15 cellular contexts compared by ENCODE assay signal in genomic region chr11:104694259-104695070, GRCh38.
DNase-seq lines count a peak whose midpoint lies in the region; ATAC-seq and TF ChIP-seq lines count a peak whose summit lies in the region.
"Had no signal": no experiment of that assay in that cellular context is flagged by ENCODE, and none has a peak within 500 bp of the region (broad histone marks: within the 10 kb centered on the region; RNA-seq: fewer than 3 reads in every experiment).

No MANE protein-coding gene starts in this region.

- no peak for TF ChIP-seq CTCF in GM23338 (conservative IDR thresholded peaks at IDR 0.05; ENCODE audit: low read depth in 2 of 2)
- no peak for TF ChIP-seq CTCF in RWPE2 (IDR thresholded peaks at IDR 0.05; ENCODE audit: poor library complexity, severe bottlenecking)
- TF ChIP-seq CTCF in progenitor cell of endocrine pancreas (IDR thresholded peaks at IDR 0.05; ENCODE audit: unreplicated experiment): no peak
- no peak for TF ChIP-seq CTCF in gastroesophageal sphincter (IDR thresholded peaks at IDR 0.05)

- H4K20me1 ChIP-seq in GM23338 (replicated peaks; ENCODE audit: insufficient read depth): no peaks in the 10 kb centered on the region

- no peak overlapping the region for H3K4me2 ChIP-seq in GM23338

- intact Hi-C loops in activated CD4-positive, alpha-beta memory T cell treated with anti-CD3 and anti-CD28 coated beads for 36 hours (cut with micrococcal nuclease): no loop called here
- intact Hi-C loops in head of caudate nucleus (cut with DNase I): no loop called here

- H3K27ac ChIP-seq in GM23338 (ENCODE audit: low read depth) (no peak overlapping the region), RWPE2 (ENCODE audit: poor library complexity, severe bottlenecking) (no peak overlapping the region), epithelial cell of prostate (peak overlapping the region; percentile 6), gastroesophageal sphincter (no peak overlapping the region)
- H3K27ac ChIP-seq: left ventricle myocardium inferior had no signal

- TF ChIP-seq POLR2A in gastroesophageal sphincter (IDR thresholded peaks at IDR 0.05): no peak

- ATAC-seq in GM23338 (no peak), RWPE2 (ENCODE audit: low read depth) (peak; percentile 54; the same call in 2 of the 3 replicates), gastroesophageal sphincter (no peak)
- ATAC-seq: Right ventricle myocardium inferior had no signal

- CTCF ChIA-PET in activated CD4-positive, alpha-beta memory T cell treated with anti-CD3 and anti-CD28 coated beads for 36 hours (lab: Charles Lee): no interaction called here

- no peaks in the 10 kb centered on the region for H3K79me2 ChIP-seq in GM23338 (replicated peaks; ENCODE audit: insufficient read depth)

- H2AFZ ChIP-seq in GM23338: peak overlapping the region; percentile 64; the same call in 1 of the 2 replicates

- H3K9me2 ChIP-seq in GM23338 (ENCODE audit: insufficient read depth): no peaks in the 10 kb centered on the region

- H3K27me3 Mint-ChIP-seq in GM23338 (ENCODE audit: insufficient read depth, low read depth, poor library complexity) (no peaks in the 10 kb centered on the region), progenitor cell of endocrine pancreas (no peaks in the 10 kb centered on the region)
- H3K27me3 Mint-ChIP-seq in activated CD4-positive, alpha-beta memory T cell treated with anti-CD3 and anti-CD28 coated beads for 36 hours: no peaks in the 10 kb centered on the region
- H3K27me3 Mint-ChIP-seq in T-helper 2 cell treated with Interferon-gamma antibody and Interleukin-4, amounts not matched to agents 5 μg/mL and 100 μg/mL, for 36 hours (ENCODE audit: low read depth): no peaks in the 10 kb centered on the region

- H3K4me3 Mint-ChIP-seq in GM23338 (no peak overlapping the region), progenitor cell of endocrine pancreas (ENCODE audit: low read depth) (no peak overlapping the region)
- no peak overlapping the region for H3K4me3 Mint-ChIP-seq in activated CD4-positive, alpha-beta memory T cell treated with anti-CD3 and anti-CD28 coated beads for 36 hours
- H3K4me3 Mint-ChIP-seq in T-helper 2 cell treated with Interferon-gamma antibody and Interleukin-4, amounts not matched to agents 5 μg/mL and 100 μg/mL, for 36 hours: no peak overlapping the region

- H3K9me3 Mint-ChIP-seq in GM23338: no peaks in the 10 kb centered on the region; the same call in 1 of the 3 replicates
- H3K9me3 Mint-ChIP-seq in progenitor cell of endocrine pancreas (ENCODE audit: low read depth): peaks cover 2% of the 10 kb centered on the region
- H3K9me3 Mint-ChIP-seq in activated CD4-positive, alpha-beta memory T cell treated with anti-CD3 and anti-CD28 coated beads for 36 hours: peaks cover 4% of the 10 kb centered on the region
- peaks cover 14% of the 10 kb centered on the region for H3K9me3 Mint-ChIP-seq in T-helper 2 cell treated with Interferon-gamma antibody and Interleukin-4, amounts not matched to agents 5 μg/mL and 100 μg/mL, for 36 hours

- POLR2A ChIA-PET in activated CD4-positive, alpha-beta memory T cell treated with anti-CD3 and anti-CD28 coated beads for 36 hours (lab: Charles Lee): no interaction called here

- H3K27ac Mint-ChIP-seq in GM23338 (no peak overlapping the region), progenitor cell of endocrine pancreas (peak overlapping the region; percentile 1)
- no peak overlapping the region for H3K27ac Mint-ChIP-seq in activated CD4-positive, alpha-beta memory T cell treated with anti-CD3 and anti-CD28 coated beads for 36 hours
- no peak overlapping the region for H3K27ac Mint-ChIP-seq in T-helper 2 cell treated with Interferon-gamma antibody and Interleukin-4, amounts not matched to agents 5 μg/mL and 100 μg/mL, for 36 hours

- H3K9me3 ChIP-seq in RWPE2 (ENCODE audit: severe bottlenecking): no peaks in the 10 kb centered on the region
- H3K9me3 ChIP-seq in gastroesophageal sphincter: no peaks in the 10 kb centered on the region
- H3K9me3 ChIP-seq: HAP-1, left ventricle myocardium inferior had no signal

- H3K36me3 ChIP-seq in GM23338 (ENCODE audit: insufficient read depth): no peaks in the 10 kb centered on the region
- no peaks in the 10 kb centered on the region for H3K36me3 ChIP-seq in RWPE2 (ENCODE audit: low read depth)
- H3K36me3 ChIP-seq in gastroesophageal sphincter: no peaks in the 10 kb centered on the region
- H3K36me3 ChIP-seq: HAP-1, left ventricle myocardium inferior had no signal

- H3F3A ChIP-seq in GM23338 (replicated peaks; ENCODE audit: low read depth): no peaks in the 10 kb centered on the region

- H3K36me3 Mint-ChIP-seq in GM23338 (ENCODE audit: low read depth) (peaks cover 2% of the 10 kb centered on the region; the same call in 1 of the 3 replicates), progenitor cell of endocrine pancreas (ENCODE audit: insufficient read depth) (peaks cover 1% of the 10 kb centered on the region)
- peaks cover 6% of the 10 kb centered on the region for H3K36me3 Mint-ChIP-seq in activated CD4-positive, alpha-beta memory T cell treated with anti-CD3 and anti-CD28 coated beads for 36 hours
- H3K36me3 Mint-ChIP-seq in T-helper 2 cell treated with Interferon-gamma antibody and Interleukin-4, amounts not matched to agents 5 μg/mL and 100 μg/mL, for 36 hours (ENCODE audit: low read depth): peaks cover 13% of the 10 kb centered on the region

- H3K4me3 ChIP-seq in GM23338 (no peak overlapping the region), RWPE2 (ENCODE audit: severe bottlenecking) (no peak overlapping the region), gastroesophageal sphincter (no peak overlapping the region)
- H3K4me3 ChIP-seq: HAP-1, left ventricle myocardium inferior had no signal

- WGBS in gastroesophageal sphincter (ENCODE audit: low coverage in 1 of 2), 2 donors: 83 to 87% methylated on average over 5 to 7 of the region's 7 CpGs

- H3K27me3 ChIP-seq in GM23338 (ENCODE audit: insufficient read depth) (no peaks in the 10 kb centered on the region), RWPE2 (ENCODE audit: insufficient read depth, poor library complexity, severe bottlenecking) (no peaks in the 10 kb centered on the region), gastroesophageal sphincter (no peaks in the 10 kb centered on the region)

- TF ChIP-seq EP300 in gastroesophageal sphincter (IDR thresholded peaks at IDR 0.05): no peak

- H3K4me1 ChIP-seq in GM23338 (ENCODE audit: insufficient read depth) (no peaks in the 10 kb centered on the region), RWPE2 (ENCODE audit: insufficient read depth, poor library complexity, severe bottlenecking) (no peaks in the 10 kb centered on the region), gastroesophageal sphincter (no peaks in the 10 kb centered on the region)
- H3K4me1 ChIP-seq: HAP-1, left ventricle myocardium inferior had no signal

- no peak for DNase-seq in GM23338 (ENCODE audit: low spot score)
- DNase-seq in RWPE2 (ENCODE audit: low spot score): no peak
- peak; percentile 72 for DNase-seq in epithelial cell of prostate (ENCODE audit: low read depth, low spot score)
- no peak for DNase-seq in progenitor cell of endocrine pancreas (ENCODE audit: low spot score, unreplicated experiment)
- no peak for DNase-seq in activated CD4-positive, alpha-beta memory T cell treated with anti-CD3 and anti-CD28 coated beads for 36 hours
- DNase-seq in head of caudate nucleus: no peak
- DNase-seq in T-helper 2 cell treated with Interferon-gamma antibody and Interleukin-4, amounts not matched to agents 5 μg/mL and 100 μg/mL, for 36 hours (ENCODE audit: low spot score): no peak
- DNase-seq: activated CD4-positive, alpha-beta T cell treated with anti-CD3 and anti-CD28 coated beads, Interleukin-2, amount 50 U/mL, for 1 hour; DMS53; left ventricle myocardium inferior; NCI-H146; posterior cingulate gyrus had no signal

- H3K4me1 Mint-ChIP-seq in GM23338: peaks cover 5% of the 10 kb centered on the region
- H3K4me1 Mint-ChIP-seq in progenitor cell of endocrine pancreas (ENCODE audit: low read depth): peaks cover 10% of the 10 kb centered on the region
- H3K4me1 Mint-ChIP-seq in activated CD4-positive, alpha-beta memory T cell treated with anti-CD3 and anti-CD28 coated beads for 36 hours (ENCODE audit: low read depth): no peaks in the 10 kb centered on the region
- H3K4me1 Mint-ChIP-seq in T-helper 2 cell treated with Interferon-gamma antibody and Interleukin-4, amounts not matched to agents 5 μg/mL and 100 μg/mL, for 36 hours (ENCODE audit: low read depth): peaks cover 26% of the 10 kb centered on the region

TF ChIP-seq in GM23338, 12 proteins besides CTCF, POLR2A, EP300 and RAD21 (continues in another document):
- TF ChIP-seq EZH2 (IDR thresholded peaks at IDR 0.05; ENCODE audit: low read depth, unreplicated experiment): no peak
- no peak for TF ChIP-seq ETS1 (IDR thresholded peaks at IDR 0.05)
- TF ChIP-seq NANOG (IDR thresholded peaks at IDR 0.05; ENCODE audit: borderline replicate concordance): no peak
- no peak for TF ChIP-seq STAT1 (IDR thresholded peaks at IDR 0.05; ENCODE audit: unreplicated experiment)
- TF ChIP-seq ZNF114 (CRISPR knock-in tag; IDR thresholded peaks at IDR 0.05): no peak
- TF ChIP-seq POLR2AphosphoS5 (IDR thresholded peaks at IDR 0.05; ENCODE audit: low read depth): no peak
- TF ChIP-seq JUNB (IDR thresholded peaks at IDR 0.05; ENCODE audit: unreplicated experiment): no peak
